Comparison of ENCODE assay signal across 8 cellular contexts in the genomic region with DNA sequence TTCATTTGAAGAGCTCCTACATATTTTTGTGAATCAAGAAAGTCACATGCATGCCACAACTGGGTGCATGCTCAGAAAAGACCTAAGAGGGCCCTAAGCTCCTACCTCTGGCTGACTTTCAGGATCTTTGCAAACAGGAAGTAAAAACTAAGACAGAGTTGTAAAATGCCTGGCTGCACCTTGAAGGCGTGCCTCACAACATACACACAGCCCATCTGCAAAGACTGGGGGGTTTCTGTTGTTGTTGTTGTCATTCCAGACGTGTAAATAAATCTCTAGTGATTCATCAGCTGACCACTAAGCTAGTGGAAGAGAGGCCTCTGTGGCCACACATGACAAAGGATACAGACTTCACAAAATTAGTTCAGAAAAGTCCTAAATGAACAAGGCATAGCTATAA. TPM values are rescaled to one million over a fixed set of nuclear protein-coding genes. Genes with fewer than 3 reads are reported as not detected.
DNase-seq lines count a peak whose midpoint lies in the region; ATAC-seq and TF ChIP-seq lines count a peak whose summit lies in the region.

No MANE protein-coding gene starts in this region.

- H3K27me3 ChIP-seq in kidney epithelial cell (ENCODE audit: control insufficient read depth, insufficient read depth, low read length) (no peaks in the 10 kb centered on the region), uterus (no peaks in the 10 kb centered on the region)

- TF ChIP-seq CTCF in kidney epithelial cell (IDR thresholded peaks at IDR 0.05; ENCODE audit: insufficient read depth, low read length, poor library complexity, severe bottlenecking) (no peak), uterus (IDR thresholded peaks at IDR 0.05) (no peak)

- no peaks in the 10 kb centered on the region for H3K9me3 ChIP-seq in uterus

- no peak overlapping the region for H3K27ac ChIP-seq in uterus

- H3K4me1 ChIP-seq in uterus = peaks cover 0 to 11% of the 10 kb centered on the region in 2 donors

- no peaks in the 10 kb centered on the region for H3K36me3 ChIP-seq in kidney epithelial cell (ENCODE audit: control insufficient read depth, insufficient read depth, low read length)
- H3K36me3 ChIP-seq in uterus = no peaks in the 10 kb centered on the region

- DNase-seq in ELF-1 (ENCODE audit: low read depth, low spot score) (peak; percentile 45), KBM-7 (peak; percentile 50), kidney epithelial cell (ENCODE audit: low read depth) (peak; percentile 53), HPDE6-E6E7 (ENCODE audit: extremely low spot score) (no peak), uterus (no peak), NCI-H524 treated with DMSO at 0.1 percent for 48 hours (lab: John Stamatoyannopoulos, UW) (no peak)

- no peak for TF ChIP-seq POLR2A in uterus (IDR thresholded peaks at IDR 0.05)

- intact Hi-C loops in uterus (cut with DNase I; ENCODE audit: low total_unique reads) = no loop called here

- no peak overlapping the region for H3K4me3 ChIP-seq in kidney epithelial cell (ENCODE audit: low read depth, low read length)
- no peak overlapping the region for H3K4me3 ChIP-seq in uterus

- peak; percentile 88 for ATAC-seq in GM21576 (IDR thresholded peaks at IDR 0.05; ENCODE audit: unreplicated experiment)
- no peak for ATAC-seq in activated CD4-positive, CD25-positive, alpha-beta regulatory T cell treated with anti-CD3 and anti-CD28 coated beads, Interleukin-2, amount 50 U/mL, for 24 hours

- in situ Hi-C loops in KBM-7 (cut with MboI; ENCODE audit: low pct_unique_long_range_greater_than_20kb, low sequenced_read_pairs) = no loop called here

RNA-seq across cellular contexts. Expression of a gene that starts 31.8 kb away (rescaled TPM):
- total RNA-seq in kidney epithelial cell (51.3 and 55.1 TPM in 2 replicates), uterus (10 to 100 TPM; 14.4 to 39.5 (median 26.2) TPM)

Comparison
In these comparisons a context has a peak if more than half of its experiments do, and no peak if none do; other contexts are left out.
1. DNase-seq: peak in ELF-1 (single experiment), KBM-7 (single experiment) and kidney epithelial cell (single experiment); none in HPDE6-E6E7 (single experiment), uterus (0 of 2) and NCI-H524 treated with DMSO at 0.1 percent for 48 hours (single experiment).